ENCODE assay signal across 1 cellular context in the genomic region with DNA sequence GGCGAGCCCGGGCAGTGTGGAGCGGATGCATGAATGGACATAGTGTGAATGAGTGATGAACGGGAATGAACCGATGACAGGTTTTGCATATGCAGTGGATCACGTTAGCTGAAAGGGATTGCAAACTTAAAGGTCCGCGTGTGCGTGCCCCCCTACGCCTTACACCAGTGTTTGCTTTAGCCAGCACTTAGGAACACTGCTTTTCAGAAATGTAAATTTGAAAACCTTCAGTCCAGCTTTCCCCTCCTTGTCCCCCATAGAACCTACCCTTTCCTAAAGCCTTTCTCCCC.
TF ChIP-seq lines count a peak whose summit lies in the region.

No MANE protein-coding gene starts in this region.

TF ChIP-seq in HepG2, 621 proteins besides CTCF, POLR2A, EP300 and RAD21 (continued from another document):
- TF ChIP-seq, protein P1, sequence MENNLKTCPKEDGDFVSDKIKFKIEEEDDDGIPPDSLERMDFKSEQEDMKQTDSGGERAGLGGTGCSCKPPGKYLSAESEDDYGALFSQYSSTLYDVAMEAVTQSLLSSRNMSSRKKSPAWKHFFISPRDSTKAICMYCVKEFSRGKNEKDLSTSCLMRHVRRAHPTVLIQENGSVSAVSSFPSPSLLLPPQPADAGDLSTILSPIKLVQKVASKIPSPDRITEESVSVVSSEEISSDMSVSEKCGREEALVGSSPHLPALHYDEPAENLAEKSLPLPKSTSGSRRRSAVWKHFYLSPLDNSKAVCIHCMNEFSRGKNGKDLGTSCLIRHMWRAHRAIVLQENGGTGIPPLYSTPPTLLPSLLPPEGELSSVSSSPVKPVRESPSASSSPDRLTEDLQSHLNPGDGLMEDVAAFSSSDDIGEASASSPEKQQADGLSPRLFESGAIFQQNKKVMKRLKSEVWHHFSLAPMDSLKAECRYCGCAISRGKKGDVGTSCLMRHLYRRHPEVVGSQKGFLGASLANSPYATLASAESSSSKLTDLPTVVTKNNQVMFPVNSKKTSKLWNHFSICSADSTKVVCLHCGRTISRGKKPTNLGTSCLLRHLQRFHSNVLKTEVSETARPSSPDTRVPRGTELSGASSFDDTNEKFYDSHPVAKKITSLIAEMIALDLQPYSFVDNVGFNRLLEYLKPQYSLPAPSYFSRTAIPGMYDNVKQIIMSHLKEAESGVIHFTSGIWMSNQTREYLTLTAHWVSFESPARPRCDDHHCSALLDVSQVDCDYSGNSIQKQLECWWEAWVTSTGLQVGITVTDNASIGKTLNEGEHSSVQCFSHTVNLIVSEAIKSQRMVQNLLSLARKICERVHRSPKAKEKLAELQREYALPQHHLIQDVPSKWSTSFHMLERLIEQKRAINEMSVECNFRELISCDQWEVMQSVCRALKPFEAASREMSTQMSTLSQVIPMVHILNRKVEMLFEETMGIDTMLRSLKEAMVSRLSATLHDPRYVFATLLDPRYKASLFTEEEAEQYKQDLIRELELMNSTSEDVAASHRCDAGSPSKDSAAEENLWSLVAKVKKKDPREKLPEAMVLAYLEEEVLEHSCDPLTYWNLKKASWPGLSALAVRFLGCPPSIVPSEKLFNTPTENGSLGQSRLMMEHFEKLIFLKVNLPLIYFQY (CRISPR knock-in tag; IDR thresholded peaks at IDR 0.05; ENCODE audit: borderline replicate concordance) = no peak
- TF ChIP-seq ETV5 (CRISPR knock-in tag; IDR thresholded peaks at IDR 0.05; ENCODE audit: borderline replicate concordance) (no peak), TOPORS (CRISPR knock-in tag; IDR thresholded peaks at IDR 0.05) (no peak), TCF12 (IDR thresholded peaks at IDR 0.05) (no peak), TCF12 (CRISPR knock-in tag; IDR thresholded peaks at IDR 0.05) (0 out of 2 replicates have a peak, but pooled peaks have one; percentile 17), ERF (CRISPR knock-in tag; IDR thresholded peaks at IDR 0.05) (no peak), XRCC5 (optimal IDR thresholded peaks at IDR 0.05; ENCODE audit: low read length) (no peak), ZNF124 (CRISPR knock-in tag; IDR thresholded peaks at IDR 0.05) (no peak), RBM22 (optimal IDR thresholded peaks at IDR 0.05; ENCODE audit: low read length) (peak; percentile 11), ZNF746 (CRISPR knock-in tag; IDR thresholded peaks at IDR 0.05) (no peak), ZNF616 (CRISPR knock-in tag; IDR thresholded peaks at IDR 0.05; ENCODE audit: low read depth) (0 out of 2 replicates have a peak, but pooled peaks have one; percentile 15), HOXA9 (CRISPR knock-in tag; IDR thresholded peaks at IDR 0.05; ENCODE audit: borderline replicate concordance) (no peak), AGO2 (optimal IDR thresholded peaks at IDR 0.05; ENCODE audit: low read depth, low read length) (no peak), ZNF460 (CRISPR knock-in tag; IDR thresholded peaks at IDR 0.05; ENCODE audit: borderline replicate concordance) (no peak), ARHGAP35 (CRISPR knock-in tag; IDR thresholded peaks at IDR 0.05; ENCODE audit: borderline replicate concordance) (no peak), ZNF782 (CRISPR knock-in tag; IDR thresholded peaks at IDR 0.05; ENCODE audit: borderline replicate concordance) (no peak), ZNF430 (CRISPR knock-in tag; IDR thresholded peaks at IDR 0.05) (0 out of 2 replicates have a peak, but pooled peaks have one; percentile 20)
- TF ChIP-seq, protein P2, sequence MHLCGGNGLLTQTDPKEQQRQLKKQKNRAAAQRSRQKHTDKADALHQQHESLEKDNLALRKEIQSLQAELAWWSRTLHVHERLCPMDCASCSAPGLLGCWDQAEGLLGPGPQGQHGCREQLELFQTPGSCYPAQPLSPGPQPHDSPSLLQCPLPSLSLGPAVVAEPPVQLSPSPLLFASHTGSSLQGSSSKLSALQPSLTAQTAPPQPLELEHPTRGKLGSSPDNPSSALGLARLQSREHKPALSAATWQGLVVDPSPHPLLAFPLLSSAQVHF (CRISPR knock-in tag; IDR thresholded peaks at IDR 0.05) = no peak
- TF ChIP-seq, protein P3, sequence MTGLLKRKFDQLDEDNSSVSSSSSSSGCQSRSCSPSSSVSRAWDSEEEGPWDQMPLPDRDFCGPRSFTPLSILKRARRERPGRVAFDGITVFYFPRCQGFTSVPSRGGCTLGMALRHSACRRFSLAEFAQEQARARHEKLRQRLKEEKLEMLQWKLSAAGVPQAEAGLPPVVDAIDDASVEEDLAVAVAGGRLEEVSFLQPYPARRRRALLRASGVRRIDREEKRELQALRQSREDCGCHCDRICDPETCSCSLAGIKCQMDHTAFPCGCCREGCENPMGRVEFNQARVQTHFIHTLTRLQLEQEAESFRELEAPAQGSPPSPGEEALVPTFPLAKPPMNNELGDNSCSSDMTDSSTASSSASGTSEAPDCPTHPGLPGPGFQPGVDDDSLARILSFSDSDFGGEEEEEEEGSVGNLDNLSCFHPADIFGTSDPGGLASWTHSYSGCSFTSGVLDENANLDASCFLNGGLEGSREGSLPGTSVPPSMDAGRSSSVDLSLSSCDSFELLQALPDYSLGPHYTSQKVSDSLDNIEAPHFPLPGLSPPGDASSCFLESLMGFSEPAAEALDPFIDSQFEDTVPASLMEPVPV (CRISPR knock-in tag; IDR thresholded peaks at IDR 0.05) = no peak
- TF ChIP-seq, protein P4, sequence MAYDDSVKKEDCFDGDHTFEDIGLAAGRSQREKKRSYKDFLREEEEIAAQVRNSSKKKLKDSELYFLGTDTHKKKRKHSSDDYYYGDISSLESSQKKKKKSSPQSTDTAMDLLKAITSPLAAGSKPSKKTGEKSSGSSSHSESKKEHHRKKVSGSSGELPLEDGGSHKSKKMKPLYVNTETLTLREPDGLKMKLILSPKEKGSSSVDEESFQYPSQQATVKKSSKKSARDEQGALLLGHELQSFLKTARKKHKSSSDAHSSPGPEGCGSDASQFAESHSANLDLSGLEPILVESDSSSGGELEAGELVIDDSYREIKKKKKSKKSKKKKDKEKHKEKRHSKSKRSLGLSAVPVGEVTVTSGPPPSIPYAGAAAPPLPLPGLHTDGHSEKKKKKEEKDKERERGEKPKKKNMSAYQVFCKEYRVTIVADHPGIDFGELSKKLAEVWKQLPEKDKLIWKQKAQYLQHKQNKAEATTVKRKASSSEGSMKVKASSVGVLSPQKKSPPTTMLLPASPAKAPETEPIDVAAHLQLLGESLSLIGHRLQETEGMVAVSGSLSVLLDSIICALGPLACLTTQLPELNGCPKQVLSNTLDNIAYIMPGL (CRISPR knock-in tag; IDR thresholded peaks at IDR 0.05; ENCODE audit: borderline replicate concordance in 1 of 2, low read depth in 1 of 2) = peak in 1 of 2 experiments; percentile 10; a peak in 1 of 4 replicates
